9 cellular contexts compared by ENCODE assay signal in the genomic region with DNA sequence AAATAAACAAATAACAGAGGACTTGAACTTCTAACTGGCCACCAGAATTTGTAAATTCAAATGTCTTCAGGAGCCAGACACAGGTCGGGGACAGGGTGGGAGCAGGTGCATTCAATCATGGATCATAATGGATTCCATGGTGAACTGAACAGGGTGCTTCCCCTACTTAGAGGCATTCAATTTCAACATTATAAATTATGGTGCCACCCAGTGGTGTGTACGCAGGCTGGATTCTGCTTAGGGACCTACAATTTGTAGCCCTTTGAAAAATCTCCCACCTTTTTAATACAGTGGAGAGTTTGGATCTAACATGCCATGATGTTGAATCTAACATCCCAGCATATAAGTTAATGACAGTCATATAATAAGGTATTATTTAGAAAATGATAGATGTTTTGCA. TPM values are rescaled to one million over a fixed set of nuclear protein-coding genes. Genes with fewer than 3 reads are reported as not detected.
DNase-seq lines count a peak whose midpoint lies in the region; ATAC-seq lines count a peak whose summit lies in the region.
"Had no signal": no experiment of that assay in that cellular context is flagged by ENCODE, and none has a peak within 500 bp of the region (broad histone marks: within the 10 kb centered on the region; RNA-seq: fewer than 3 reads in every experiment).

No MANE protein-coding gene starts in this region.

- ATAC-seq in GM18861 (IDR thresholded peaks at IDR 0.05; ENCODE audit: unreplicated experiment) (peak; percentile 64), left lobe of liver (peak; percentile 46)

- in situ Hi-C loops in ACHN (cut with HindIII; ENCODE audit: low pct_ligation_motif_present, low pct_unique_long_range_greater_than_20kb, low sequenced_read_pairs): no loop called here

- DNase-seq in ACHN: peak; percentile 22
- DNase-seq in SW480 (ENCODE audit: low spot score): peak; percentile 50
- no peak for DNase-seq in left lobe of liver (ENCODE audit: low spot score)
- DNase-seq in occipital lobe (lab: John Stamatoyannopoulos, UW): no peak
- no peak for DNase-seq in cerebellum (ENCODE audit: low spot score)
- DNase-seq in A172 (ENCODE audit: low spot score): no peak
- DNase-seq in COLO668 (lab: John Stamatoyannopoulos, UW; ENCODE audit: unreplicated experiment): no peak
- DNase-seq: activated CD8-positive, alpha-beta memory T cell treated with anti-CD3 and anti-CD28 coated beads, Interleukin-2, amount 50 U/mL, for 48 hours had no signal

RNA-seq across cellular contexts. Expression of gene KLF9, which starts 22.3 kb away (rescaled TPM):
- total RNA-seq in left lobe of liver: 35.5 TPM
- total RNA-seq in occipital lobe: 16.8 TPM
- 2.8 TPM for total RNA-seq in cerebellum
- 0.81 and 1.1 TPM in 2 replicates for total RNA-seq in A172 (2014; rRNA removed; shearing (Covaris generic))

Comparison
In these comparisons a context has a peak if more than half of its experiments do, and no peak if none do; other contexts are left out.
1. DNase-seq: peak in ACHN (single experiment) and SW480 (single experiment); none in left lobe of liver (single experiment), occipital lobe (single experiment), cerebellum (single experiment), A172 (single experiment) and COLO668 (single experiment).